8 cellular contexts compared by ENCODE assay signal in genomic region chr2:201117735-201118094, GRCh38. TPM values are rescaled to one million over a fixed set of nuclear protein-coding genes. Genes with fewer than 3 reads are reported as not detected.
DNase-seq lines count a peak whose midpoint lies in the region; ATAC-seq, FAIRE-seq and TF ChIP-seq lines count a peak whose summit lies in the region.
"Not testable (repeated sequence)": the region's sequence is repeated elsewhere in the genome, so short reads cannot be mapped to it uniquely, and the experiment has no call there.

No MANE protein-coding gene starts in this region.

- peak overlapping the region; percentile 91 for H3K27ac ChIP-seq in CD4-positive, alpha-beta memory T cell (ENCODE audit: low read depth, low read length)
- H3K27ac ChIP-seq in Karpas-422 (ENCODE audit: low read length) (peak overlapping the region; percentile 98), endothelial cell of umbilical vein (ENCODE audit: insufficient read depth, low read depth, low read length) (peak overlapping the region; percentile 88), HepG2 (ENCODE audit: extremely low read length, insufficient read depth, low read length) (peak overlapping the region; percentile 91), thyroid gland (peak overlapping the region; percentile 98 to 100 (median 99))

- FAIRE-seq in endothelial cell of umbilical vein (lab: Jason Lieb, UNC); HepG2 (lab: Jason Lieb, UNC): not testable (repeated sequence)

- not testable (repeated sequence) for H3K9me3 Mint-ChIP-seq in CD4-positive, alpha-beta memory T cell; WTC11; activated naive CD8-positive, alpha-beta T cell treated with anti-CD3 and anti-CD28 coated beads, Interleukin-2, amount 50 U/mL, for 24 hours; progenitor cell of endocrine pancreas (ENCODE audit: low read depth)

- not testable (repeated sequence) for H3K9me3 ChIP-seq in CD4-positive, alpha-beta memory T cell (ENCODE audit: control insufficient read depth in 1 of 2, low read length in 2 of 2); Karpas-422 (ENCODE audit: low read length); endothelial cell of umbilical vein (replicated peaks; ENCODE audit: control insufficient read depth, insufficient read depth, low read length); HepG2 (ENCODE audit: low read length); thyroid gland

- H3K36me3 Mint-ChIP-seq in CD4-positive, alpha-beta memory T cell, result peaks cover 17 to 46% of the 10 kb centered on the region in 2 donors
- H3K36me3 Mint-ChIP-seq in WTC11; progenitor cell of endocrine pancreas (ENCODE audit: insufficient read depth): not testable (repeated sequence)
- peaks cover 23% of the 10 kb centered on the region for H3K36me3 Mint-ChIP-seq in activated naive CD8-positive, alpha-beta T cell treated with anti-CD3 and anti-CD28 coated beads, Interleukin-2, amount 50 U/mL, for 24 hours (ENCODE audit: low read depth)

- H3K36me3 ChIP-seq in CD4-positive, alpha-beta memory T cell (ENCODE audit: insufficient read depth, low read length); Karpas-422 (ENCODE audit: insufficient read depth, low read length); endothelial cell of umbilical vein (ENCODE audit: control insufficient read depth in 2 of 2, extremely low read depth in 1 of 2, insufficient read depth in 2 of 2, low read length in 2 of 2); HepG2 (replicated peaks in 1 of 2; ENCODE audit: control insufficient read depth in 1 of 2, insufficient read depth in 2 of 2, low read length in 2 of 2); thyroid gland: not testable (repeated sequence)

- not testable (repeated sequence) for BruUV-seq in endothelial cell of umbilical vein (replicated peaks; lab: Mats Ljungman, UMichigan); HepG2 (replicated peaks; lab: Mats Ljungman, UMichigan)

- DNase-seq in CD4-positive, alpha-beta memory T cell; Karpas-422; WTC11 (ENCODE audit: low spot score); endothelial cell of umbilical vein (ENCODE audit: low read depth, low spot score); HepG2 (ENCODE audit: low spot score); progenitor cell of endocrine pancreas (ENCODE audit: low spot score, unreplicated experiment); thyroid gland: not testable (repeated sequence)
- DNase-seq in activated naive CD8-positive, alpha-beta T cell treated with anti-CD3 and anti-CD28 coated beads, Interleukin-2, amount 50 U/mL, for 24 hours, result peak; percentile 48

- dilution Hi-C loops in endothelial cell of umbilical vein (cut with MboI; ENCODE audit: extremely low pct_ligation_motif_present, low sequenced_read_pairs), result not testable (repeated sequence)

- not testable (repeated sequence) for H3K9me1 ChIP-seq in endothelial cell of umbilical vein (replicated peaks; ENCODE audit: control insufficient read depth, extremely low read depth, insufficient read depth, low read length)

- TF ChIP-seq RAD21 in HepG2 (CRISPR knock-in tag; IDR thresholded peaks at IDR 0.05), result not testable (repeated sequence)

- intact Hi-C loops in CD4-positive, alpha-beta memory T cell (cut with micrococcal nuclease), result loop anchor here (1.0 to 5.0 kb wide), 10 partner anchors 10 to 405 kb away; partner anchors contain the start of genes BZW1, ORC2, STRADB and TRAK2
- intact Hi-C loops in endothelial cell of umbilical vein (cut with micrococcal nuclease) (loop anchor here (1.0 to 5.0 kb wide), 7 partner anchors 13 to 405 kb away; partner anchors contain the start of gene HYCC2), HepG2 (cut with micrococcal nuclease; ENCODE audit: unreplicated experiment) (loop anchor here (1.0 to 5.0 kb wide), 3 partner anchors 41 to 230 kb away; partner anchors contain the start of genes NIF3L1 and PPIL3), thyroid gland (cut with DNase I) (loop anchor here (5.0 to 10.0 kb wide), 2 partner anchors 40 to 107 kb away; no protein-coding TSS in a partner anchor)

- H3K4me3 Mint-ChIP-seq in CD4-positive, alpha-beta memory T cell, result peak overlapping the region; percentile 93 to 100 (median 100)
- H3K4me3 Mint-ChIP-seq in WTC11 (peak overlapping the region; percentile 88), progenitor cell of endocrine pancreas (ENCODE audit: low read depth) (peak overlapping the region; percentile 89)
- peak overlapping the region; percentile 98 for H3K4me3 Mint-ChIP-seq in activated naive CD8-positive, alpha-beta T cell treated with anti-CD3 and anti-CD28 coated beads, Interleukin-2, amount 50 U/mL, for 24 hours

- under 1% methylated on average over 13 of the region's 13 CpGs for WGBS in HepG2 (ENCODE audit: low lambda C conversion rate)
- WGBS in thyroid gland, 2 donors, result 33 to 38% methylated on average over 13 of the region's 13 CpGs

- not testable (repeated sequence) for TF ChIP-seq CTCF in WTC11 (IDR thresholded peaks at IDR 0.05); endothelial cell of umbilical vein (IDR thresholded peaks at IDR 0.05; ENCODE audit: extremely low read depth in 1 of 2, insufficient read depth in 1 of 2, low read depth in 1 of 2, low read length in 2 of 2); HepG2 (CRISPR knock-in tag; IDR thresholded peaks at IDR 0.05); progenitor cell of endocrine pancreas (IDR thresholded peaks at IDR 0.05; ENCODE audit: unreplicated experiment)
- peak in 1 of 6 experiments; percentile 5 for TF ChIP-seq CTCF in thyroid gland (IDR thresholded peaks at IDR 0.05)

- H3K9ac ChIP-seq in Karpas-422 (ENCODE audit: low read length), result peak overlapping the region; percentile 79
- H3K9ac ChIP-seq in endothelial cell of umbilical vein (replicated peaks; ENCODE audit: extremely low read depth, insufficient read depth, low read length), result peak overlapping the region; percentile 95
- H3K9ac ChIP-seq in HepG2 (ENCODE audit: insufficient read depth, low read depth, low read length), result peak overlapping the region; percentile 94

- peaks cover 30 to 83% (median 42%) of the 10 kb centered on the region in 4 donors for H3K4me1 Mint-ChIP-seq in CD4-positive, alpha-beta memory T cell
- H3K4me1 Mint-ChIP-seq in WTC11 (peaks cover 43% of the 10 kb centered on the region), progenitor cell of endocrine pancreas (ENCODE audit: low read depth) (peaks cover 32% of the 10 kb centered on the region)
- H3K4me1 Mint-ChIP-seq in activated naive CD8-positive, alpha-beta T cell treated with anti-CD3 and anti-CD28 coated beads, Interleukin-2, amount 50 U/mL, for 24 hours, result peaks cover 51% of the 10 kb centered on the region

- in situ Hi-C loops in HepG2 (cut with HindIII; ENCODE audit: extremely low pct_ligation_motif_present, low pct_unique_long_range_greater_than_20kb), result loop anchor here (5.0 kb wide), 1 partner anchor 45 kb away; the partner anchor contains the start of genes HYCC2 and NDUFB3

- not testable (repeated sequence) for H3K27me3 Mint-ChIP-seq in CD4-positive, alpha-beta memory T cell; WTC11 (ENCODE audit: low read depth); activated naive CD8-positive, alpha-beta T cell treated with anti-CD3 and anti-CD28 coated beads, Interleukin-2, amount 50 U/mL, for 24 hours; progenitor cell of endocrine pancreas

- H3K4me1 ChIP-seq in CD4-positive, alpha-beta memory T cell (ENCODE audit: insufficient read depth, low read length), result peaks cover 52% of the 10 kb centered on the region
- H3K4me1 ChIP-seq in Karpas-422 (ENCODE audit: low read length), result peaks cover 67% of the 10 kb centered on the region
- H3K4me1 ChIP-seq in endothelial cell of umbilical vein (ENCODE audit: control insufficient read depth, extremely low read depth, insufficient read depth, low read length), result peaks cover 60% of the 10 kb centered on the region
- H3K4me1 ChIP-seq in HepG2 (ENCODE audit: insufficient read depth, low read length), result peaks cover 68% of the 10 kb centered on the region
- peaks cover 29 to 41% of the 10 kb centered on the region in 2 donors for H3K4me1 ChIP-seq in thyroid gland

- H3K79me2 ChIP-seq in Karpas-422 (ENCODE audit: low read length), result not testable (repeated sequence)
- H3K79me2 ChIP-seq in endothelial cell of umbilical vein (ENCODE audit: control insufficient read depth, insufficient read depth, low read length), result peaks cover 50% of the 10 kb centered on the region
- peaks cover 58% of the 10 kb centered on the region for H3K79me2 ChIP-seq in HepG2 (ENCODE audit: insufficient read depth, low read length)

- H3K27me3 ChIP-seq in CD4-positive, alpha-beta memory T cell (ENCODE audit: insufficient read depth, low read length); Karpas-422 (ENCODE audit: low read length); endothelial cell of umbilical vein (ENCODE audit: control insufficient read depth in 2 of 2, insufficient read depth in 2 of 2, low read length in 2 of 2); HepG2 (ENCODE audit: control insufficient read depth in 1 of 2, insufficient read depth in 2 of 2, low read length in 2 of 2); thyroid gland: not testable (repeated sequence)

- CTCF ChIA-PET in CD4-positive, alpha-beta memory T cell (lab: Charles Lee; ENCODE audit: partially characterized antibody), result interaction anchor here (0.6 to 6.4 kb wide), 22 partner anchors 10 to 404 kb away, joined by 3 to 107 read pairs (median 10); partner anchors contain the start of genes CASP10, HYCC2, NDUFB3 and ORC2
- CTCF ChIA-PET in WTC11 (lab: Charles Lee) (interaction anchor here (0.6 to 2.9 kb wide), 9 partner anchors 11 to 154 kb away, joined by 3 to 16 read pairs (median 5); partner anchors contain the start of genes CASP10 and ORC2), endothelial cell of umbilical vein (lab: Charles Lee) (interaction anchor here (0.7 to 5.4 kb wide), 21 partner anchors 9 to 216 kb away, joined by 3 to 140 read pairs (median 6); partner anchors contain the start of gene CASP10), HepG2 (lab: Yijun Ruan, JAX; ENCODE audit: low intra/inter-chr PET ratio, low total read pairs) (interaction anchor here (1.5 to 1.7 kb wide), 2 partner anchors 40 to 47 kb away, joined by 3 to 9 read pairs; no protein-coding TSS in a partner anchor)

- H4K20me1 ChIP-seq in Karpas-422 (ENCODE audit: insufficient read depth, low read depth, low read length); endothelial cell of umbilical vein (replicated peaks; ENCODE audit: control insufficient read depth, extremely low read depth, insufficient read depth, low read length): not testable (repeated sequence)
- H4K20me1 ChIP-seq in HepG2 (ENCODE audit: insufficient read depth, low read length), result peaks cover 14% of the 10 kb centered on the region

- H3K4me3 ChIP-seq in CD4-positive, alpha-beta memory T cell (ENCODE audit: low read length in 2 of 2), result peak overlapping the region; percentile 78 to 98
- H3K4me3 ChIP-seq in Karpas-422 (ENCODE audit: low read length), result peak overlapping the region; percentile 78
- peak overlapping the region; percentile 77 to 99 (median 77) for H3K4me3 ChIP-seq in endothelial cell of umbilical vein (replicated peaks in 1 of 3; ENCODE audit: insufficient read depth in 1 of 3, low read depth in 1 of 3, low read length in 3 of 3)
- H3K4me3 ChIP-seq in HepG2 (replicated peaks in 1 of 3; ENCODE audit: insufficient read depth in 1 of 3, low read depth in 2 of 3, low read length in 3 of 3), result peak overlapping the region; percentile 86 to 90 (median 86)
- peak overlapping the region; percentile 33 to 78 (median 66) for H3K4me3 ChIP-seq in thyroid gland (replicated peaks in 1 of 3)

- peak overlapping the region; percentile 92 to 100 (median 99) for H3K27ac Mint-ChIP-seq in CD4-positive, alpha-beta memory T cell
- H3K27ac Mint-ChIP-seq in WTC11, result 0 out of 2 replicates have a peak overlapping the region, but pooled peaks have one; percentile 93
- H3K27ac Mint-ChIP-seq in activated naive CD8-positive, alpha-beta T cell treated with anti-CD3 and anti-CD28 coated beads, Interleukin-2, amount 50 U/mL, for 24 hours, result peak overlapping the region; percentile 99
- H3K27ac Mint-ChIP-seq in progenitor cell of endocrine pancreas, result peak overlapping the region; percentile 99

- POLR2A ChIA-PET in CD4-positive, alpha-beta memory T cell (lab: Charles Lee; ENCODE audit: partially characterized antibody), result interaction anchor here (0.7 to 6.1 kb wide), 30 partner anchors 10 to 525 kb away, joined by 3 to 127 read pairs (median 10); partner anchors contain the start of genes BZW1, CASP10, CASP8 and CLK1
- POLR2A ChIA-PET in WTC11 (lab: Charles Lee), result interaction anchor here (0.6 to 1.5 kb wide), 5 partner anchors 9 to 229 kb away, joined by 3 to 5 read pairs (median 3); partner anchors contain the start of genes NIF3L1, ORC2 and PPIL3
- POLR2A ChIA-PET in endothelial cell of umbilical vein (lab: Charles Lee), result interaction anchor here (0.7 to 2.3 kb wide), 8 partner anchors 11 to 45 kb away, joined by 3 to 11 read pairs (median 4); no protein-coding TSS in a partner anchor
- POLR2A ChIA-PET in HepG2 (lab: Yijun Ruan, JAX), result interaction anchor here (0.8 to 5.8 kb wide), 18 partner anchors 10 to 254 kb away, joined by 3 to 75 read pairs (median 8); partner anchors contain the start of genes CASP10, CLK1, HYCC2 and NDUFB3

- H2AFZ ChIP-seq in Karpas-422 (ENCODE audit: low read length); endothelial cell of umbilical vein (ENCODE audit: low read depth, low read length); HepG2 (ENCODE audit: low read length): not testable (repeated sequence)

- not testable (repeated sequence) for H3K9me2 ChIP-seq in Karpas-422 (replicated peaks; ENCODE audit: insufficient read depth, low read length)

- not testable (repeated sequence) for ATAC-seq in WTC11, HepG2
- peak; percentile 1 for ATAC-seq in activated naive CD8-positive, alpha-beta T cell treated with anti-CD3 and anti-CD28 coated beads, Interleukin-2, amount 50 U/mL, for 24 hours

- TF ChIP-seq POLR2A in endothelial cell of umbilical vein (IDR thresholded peaks at IDR 0.05; ENCODE audit: low read depth, low read length); thyroid gland (IDR thresholded peaks at IDR 0.05): not testable (repeated sequence)
- TF ChIP-seq POLR2A in HepG2 (IDR thresholded peaks at IDR 0.05; ENCODE audit: insufficient read depth in 1 of 2, low read depth in 2 of 2, low read length in 2 of 2), result 0 out of 4 replicates have a peak, but pooled peaks of 1 of the 2 experiments have one; percentile 29

- peak overlapping the region; percentile 77 for H3K4me2 ChIP-seq in Karpas-422 (ENCODE audit: low read depth, low read length, poor library complexity, severe bottlenecking)
- peak overlapping the region; percentile 99 for H3K4me2 ChIP-seq in endothelial cell of umbilical vein (ENCODE audit: insufficient read depth, low read length)
- H3K4me2 ChIP-seq in HepG2 (ENCODE audit: low read depth, low read length), result peak overlapping the region; percentile 97

- not testable (repeated sequence) for TF ChIP-seq EP300 in HepG2 (IDR thresholded peaks at IDR 0.05; ENCODE audit: low read depth in 2 of 2, low read length in 2 of 2); HepG2 (CRISPR knock-in tag; IDR thresholded peaks at IDR 0.05; ENCODE audit: borderline replicate concordance)

RNA-seq across cellular contexts. Expression of gene CFLAR, which starts 1.8 kb away (rescaled TPM):
- 100 to 1,000 TPM; 222 to 235 TPM for total RNA-seq in CD4-positive, alpha-beta memory T cell
- polyA plus RNA-seq in CD4-positive, alpha-beta memory T cell, result 100 to 1,000 TPM; 127 to 155 TPM
- 62.6 and 63.5 TPM in 2 replicates for total RNA-seq in Karpas-422 (2014; rRNA removed; shearing (Covaris generic); ENCODE audit: low replicate concordance)
- total RNA-seq in WTC11 (2021) (18.2 to 21.5 TPM (median 19.9 TPM) in 3 replicates), endothelial cell of umbilical vein (222 and 260 TPM in 2 replicates), HepG2 (2016; rRNA removed; fragmentation: Illumina TruSeq; extraction: Trizol) (92.1 and 109 TPM in 2 replicates), progenitor cell of endocrine pancreas (46.1 and 50.0 TPM in 2 replicates), thyroid gland (100 to 1,000 TPM; 157 to 492 (median 249) TPM)
- polyA plus RNA-seq in endothelial cell of umbilical vein (85.5 and 104 TPM in 2 replicates), HepG2 (2011; rRNA removed) (37.3 and 43.8 TPM in 2 replicates)
- 88.8 and 91.9 TPM in 2 replicates for polyA plus RNA-seq in endothelial cell of umbilical vein (2011; cell fraction: cytosol; rRNA removed)
- 323 and 358 TPM in 2 replicates for polyA plus RNA-seq in endothelial cell of umbilical vein (2011; cell fraction: nucleus; rRNA removed)
- polyA plus RNA-seq in endothelial cell of umbilical vein (2012), result 177 and 182 TPM in 2 replicates
- polyA minus RNA-seq in endothelial cell of umbilical vein, result 353 and 362 TPM in 2 replicates
- polyA minus RNA-seq in endothelial cell of umbilical vein (2011; cell fraction: cytosol; rRNA and poly(A)+ RNA removed), result 5.4 TPM
- 427 and 521 TPM in 2 replicates for polyA minus RNA-seq in endothelial cell of umbilical vein (2011; cell fraction: nucleus; rRNA and poly(A)+ RNA removed)
- total RNA-seq in HepG2 (2016; cell fraction: cytosol; rRNA removed; fragmentation: Illumina TruSeq; extraction: Trizol; ENCODE audit: low read depth), result 30.7 and 32.1 TPM in 2 replicates
- 93.7 and 102 TPM in 2 replicates for total RNA-seq in HepG2 (2016; cell fraction: insoluble cytoplasmic fraction; rRNA removed; fragmentation: Illumina TruSeq; extraction: Trizol)
- total RNA-seq in HepG2 (2016; cell fraction: membrane; rRNA removed; fragmentation: Illumina TruSeq; extraction: Trizol), result 40.1 and 45.4 TPM in 2 replicates
- 117 and 122 TPM in 2 replicates for total RNA-seq in HepG2 (2016; cell fraction: nucleus; rRNA removed; fragmentation: Illumina TruSeq; extraction: Trizol)
- polyA plus RNA-seq in HepG2 (2011; cell fraction: cytosol; rRNA removed), result 20.7 and 26.9 TPM in 2 replicates
- polyA plus RNA-seq in HepG2 (2011; cell fraction: nucleus; rRNA removed), result 67.5 and 77.8 TPM in 2 replicates
- polyA plus RNA-seq in HepG2 (2012), result 46.4 and 55.2 TPM in 2 replicates
- 12.3 and 18.6 TPM in 2 replicates for polyA plus RNA-seq in HepG2 (2016; cell fraction: cytosol; fragmentation: Illumina TruSeq; extraction: Trizol; ENCODE audit: low read depth)
- polyA plus RNA-seq in HepG2 (2016; cell fraction: insoluble cytoplasmic fraction; fragmentation: Illumina TruSeq; extraction: Trizol; ENCODE audit: low read depth), result 85.8 and 89.0 TPM in 2 replicates
- 27.6 and 32.5 TPM in 2 replicates for polyA plus RNA-seq in HepG2 (2016; cell fraction: membrane; fragmentation: Illumina TruSeq; extraction: Trizol; ENCODE audit: low read depth)
- 97.6 and 113 TPM in 2 replicates for polyA plus RNA-seq in HepG2 (2016; cell fraction: nucleus; fragmentation: Illumina TruSeq; extraction: Trizol; ENCODE audit: insufficient read depth, low read depth)
- polyA minus RNA-seq in HepG2 (2011; rRNA and poly(A)+ RNA removed; ENCODE audit: low replicate concordance), result 26.0 and 106 TPM in 2 replicates
- 21.5 and 23.9 TPM in 2 replicates for polyA minus RNA-seq in HepG2 (2011; cell fraction: cytosol; rRNA and poly(A)+ RNA removed)
- polyA minus RNA-seq in HepG2 (2011; cell fraction: nucleus; rRNA and poly(A)+ RNA removed), result 213 and 290 TPM in 2 replicates

RNA-seq across cellular contexts. Expression of gene NDUFB3, which starts 45.9 kb away (rescaled TPM):
- total RNA-seq in CD4-positive, alpha-beta memory T cell, result 10 to 100 TPM; 48.7 to 53.6 TPM
- polyA plus RNA-seq in CD4-positive, alpha-beta memory T cell, result 100 to 1,000 TPM; 261 to 298 TPM
- 102 and 136 TPM in 2 replicates for total RNA-seq in Karpas-422 (2014; rRNA removed; shearing (Covaris generic); ENCODE audit: low replicate concordance)
- total RNA-seq in WTC11 (2021), result 65.5 to 70.9 TPM (median 66.8 TPM) in 3 replicates
- total RNA-seq in endothelial cell of umbilical vein, result 96.7 and 101 TPM in 2 replicates
- 41.8 and 65.6 TPM in 2 replicates for polyA plus RNA-seq in endothelial cell of umbilical vein
- polyA plus RNA-seq in endothelial cell of umbilical vein (2011; cell fraction: cytosol; rRNA removed), result 73.5 and 94.3 TPM in 2 replicates
- polyA plus RNA-seq in endothelial cell of umbilical vein (2011; cell fraction: nucleus; rRNA removed), result 23.2 and 36.0 TPM in 2 replicates
- polyA plus RNA-seq in endothelial cell of umbilical vein (2012), result 106 and 132 TPM in 2 replicates
- 13.7 and 26.9 TPM in 2 replicates for polyA minus RNA-seq in endothelial cell of umbilical vein
- polyA minus RNA-seq in endothelial cell of umbilical vein (2011; cell fraction: cytosol; rRNA and poly(A)+ RNA removed), result 12.1 TPM
- polyA minus RNA-seq in endothelial cell of umbilical vein (2011; cell fraction: nucleus; rRNA and poly(A)+ RNA removed), result 5.7 and 5.8 TPM in 2 replicates
- total RNA-seq in HepG2 (2016; rRNA removed; fragmentation: Illumina TruSeq; extraction: Trizol), result 159 and 209 TPM in 2 replicates
- 56.0 and 58.0 TPM in 2 replicates for total RNA-seq in HepG2 (2016; cell fraction: cytosol; rRNA removed; fragmentation: Illumina TruSeq; extraction: Trizol; ENCODE audit: low read depth)
- total RNA-seq in HepG2 (2016; cell fraction: insoluble cytoplasmic fraction; rRNA removed; fragmentation: Illumina TruSeq; extraction: Trizol), result 164 and 215 TPM in 2 replicates
- 60.5 and 64.6 TPM in 2 replicates for total RNA-seq in HepG2 (2016; cell fraction: membrane; rRNA removed; fragmentation: Illumina TruSeq; extraction: Trizol)
- total RNA-seq in HepG2 (2016; cell fraction: nucleus; rRNA removed; fragmentation: Illumina TruSeq; extraction: Trizol), result 55.8 and 67.5 TPM in 2 replicates
- polyA plus RNA-seq in HepG2 (2011; rRNA removed), result 34.2 and 50.7 TPM in 2 replicates
- polyA plus RNA-seq in HepG2 (2011; cell fraction: cytosol; rRNA removed), result 25.8 and 33.0 TPM in 2 replicates
- 5.1 and 8.3 TPM in 2 replicates for polyA plus RNA-seq in HepG2 (2011; cell fraction: nucleus; rRNA removed)
- 55.8 and 87.1 TPM in 2 replicates for polyA plus RNA-seq in HepG2 (2012)
- polyA plus RNA-seq in HepG2 (2016; cell fraction: cytosol; fragmentation: Illumina TruSeq; extraction: Trizol; ENCODE audit: low read depth), result 51.9 and 59.2 TPM in 2 replicates
- 176 and 191 TPM in 2 replicates for polyA plus RNA-seq in HepG2 (2016; cell fraction: insoluble cytoplasmic fraction; fragmentation: Illumina TruSeq; extraction: Trizol; ENCODE audit: low read depth)
- polyA plus RNA-seq in HepG2 (2016; cell fraction: membrane; fragmentation: Illumina TruSeq; extraction: Trizol; ENCODE audit: low read depth), result 52.6 and 60.1 TPM in 2 replicates
- polyA plus RNA-seq in HepG2 (2016; cell fraction: nucleus; fragmentation: Illumina TruSeq; extraction: Trizol; ENCODE audit: insufficient read depth, low read depth), result 76.4 and 93.0 TPM in 2 replicates
- polyA minus RNA-seq in HepG2 (2011; rRNA and poly(A)+ RNA removed; ENCODE audit: low replicate concordance), result 3.1 and 3.5 TPM in 2 replicates
- polyA minus RNA-seq in HepG2 (2011; cell fraction: cytosol; rRNA and poly(A)+ RNA removed), result 7.5 and 14.3 TPM in 2 replicates
- polyA minus RNA-seq in HepG2 (2011; cell fraction: nucleus; rRNA and poly(A)+ RNA removed), result 5.8 and 7.6 TPM in 2 replicates
- total RNA-seq in progenitor cell of endocrine pancreas, result 74.7 and 75.7 TPM in 2 replicates
- total RNA-seq in thyroid gland, result 10 to 100 TPM; 42.4 to 95.2 (median 86.5) TPM

RNA-seq across cellular contexts. Expression of gene HYCC2, which starts 46.2 kb away (rescaled TPM):
- 10 to 100 TPM; 33.1 to 36.4 TPM for total RNA-seq in CD4-positive, alpha-beta memory T cell
- 10 to 100 TPM; 23.5 to 25.2 TPM for polyA plus RNA-seq in CD4-positive, alpha-beta memory T cell
- 10.4 and 40.0 TPM in 2 replicates for total RNA-seq in Karpas-422 (2014; rRNA removed; shearing (Covaris generic); ENCODE audit: low replicate concordance)
- total RNA-seq in WTC11 (2021) (8.8 to 10.4 TPM (median 9.1 TPM) in 3 replicates), endothelial cell of umbilical vein (20.3 and 21.2 TPM in 2 replicates), HepG2 (2016; rRNA removed; fragmentation: Illumina TruSeq; extraction: Trizol) (13.9 and 21.5 TPM in 2 replicates), progenitor cell of endocrine pancreas (23.8 and 25.7 TPM in 2 replicates), thyroid gland (10 to 100 TPM; 19.8 to 32.0 (median 26.0) TPM)
- polyA plus RNA-seq in endothelial cell of umbilical vein (2.4 and 3.0 TPM in 2 replicates), HepG2 (2011; rRNA removed) (4.2 and 4.7 TPM in 2 replicates)
- 2.2 and 2.4 TPM in 2 replicates for polyA plus RNA-seq in endothelial cell of umbilical vein (2011; cell fraction: cytosol; rRNA removed)
- 12.7 and 15.7 TPM in 2 replicates for polyA plus RNA-seq in endothelial cell of umbilical vein (2011; cell fraction: nucleus; rRNA removed)
- 5.3 and 6.0 TPM in 2 replicates for polyA plus RNA-seq in endothelial cell of umbilical vein (2012)
- polyA minus RNA-seq in endothelial cell of umbilical vein, result 16.8 and 18.2 TPM in 2 replicates
- 5.9 TPM for polyA minus RNA-seq in endothelial cell of umbilical vein (2011; cell fraction: cytosol; rRNA and poly(A)+ RNA removed)
- polyA minus RNA-seq in endothelial cell of umbilical vein (2011; cell fraction: nucleus; rRNA and poly(A)+ RNA removed), result 35.0 and 53.9 TPM in 2 replicates
- total RNA-seq in HepG2 (2016; cell fraction: cytosol; rRNA removed; fragmentation: Illumina TruSeq; extraction: Trizol; ENCODE audit: low read depth), result 10.8 and 15.2 TPM in 2 replicates
- total RNA-seq in HepG2 (2016; cell fraction: insoluble cytoplasmic fraction; rRNA removed; fragmentation: Illumina TruSeq; extraction: Trizol), result 12.3 and 19.7 TPM in 2 replicates
- 6.7 and 8.6 TPM in 2 replicates for total RNA-seq in HepG2 (2016; cell fraction: membrane; rRNA removed; fragmentation: Illumina TruSeq; extraction: Trizol)
- total RNA-seq in HepG2 (2016; cell fraction: nucleus; rRNA removed; fragmentation: Illumina TruSeq; extraction: Trizol), result 21.7 and 22.1 TPM in 2 replicates
- 1.4 and 1.9 TPM in 2 replicates for polyA plus RNA-seq in HepG2 (2011; cell fraction: cytosol; rRNA removed)
- polyA plus RNA-seq in HepG2 (2011; cell fraction: nucleus; rRNA removed), result 5.6 and 7.8 TPM in 2 replicates
- 4.6 and 5.7 TPM in 2 replicates for polyA plus RNA-seq in HepG2 (2012)
- 0.23 and 0.41 TPM in 2 replicates for polyA plus RNA-seq in HepG2 (2016; cell fraction: cytosol; fragmentation: Illumina TruSeq; extraction: Trizol; ENCODE audit: low read depth)
- 6.3 and 6.9 TPM in 2 replicates for polyA plus RNA-seq in HepG2 (2016; cell fraction: insoluble cytoplasmic fraction; fragmentation: Illumina TruSeq; extraction: Trizol; ENCODE audit: low read depth)
- 1.8 TPM in 2 replicates for polyA plus RNA-seq in HepG2 (2016; cell fraction: membrane; fragmentation: Illumina TruSeq; extraction: Trizol; ENCODE audit: low read depth)
- polyA plus RNA-seq in HepG2 (2016; cell fraction: nucleus; fragmentation: Illumina TruSeq; extraction: Trizol; ENCODE audit: insufficient read depth, low read depth), result 14.7 and 15.8 TPM in 2 replicates
- 7.4 and 8.7 TPM in 2 replicates for polyA minus RNA-seq in HepG2 (2011; rRNA and poly(A)+ RNA removed; ENCODE audit: low replicate concordance)
- polyA minus RNA-seq in HepG2 (2011; cell fraction: cytosol; rRNA and poly(A)+ RNA removed), result 4.7 and 4.9 TPM in 2 replicates
- 58.8 and 59.6 TPM in 2 replicates for polyA minus RNA-seq in HepG2 (2011; cell fraction: nucleus; rRNA and poly(A)+ RNA removed)
